ENCODE assay signal across 1 cellular context in genomic region chr3:57169872-57170623, GRCh38.
TF ChIP-seq lines count a peak whose summit lies in the region.

No MANE protein-coding gene starts in this region.

TF ChIP-seq in HepG2, 621 proteins besides CTCF, POLR2A, EP300 and RAD21 (continued from another document and continues in another):
- TF ChIP-seq THAP9 (CRISPR knock-in tag; IDR thresholded peaks at IDR 0.05; ENCODE audit: borderline replicate concordance) (peak; percentile 28; the same call in 1 of the 2 replicates), ZSCAN31 (CRISPR knock-in tag; IDR thresholded peaks at IDR 0.05; ENCODE audit: low read depth) (no peak), IKZF5 (CRISPR knock-in tag; IDR thresholded peaks at IDR 0.05) (peak; percentile 21; the same call in 1 of the 2 replicates), ARID4A (CRISPR knock-in tag; IDR thresholded peaks at IDR 0.05; ENCODE audit: borderline replicate concordance) (peak; percentile 53; the same call in 1 of the 2 replicates), PHF8 (CRISPR knock-in tag; IDR thresholded peaks at IDR 0.05) (peak; percentile 60), GABPA (IDR thresholded peaks at IDR 0.05; ENCODE audit: low read depth, low read length) (no peak), GABPA (CRISPR knock-in tag; IDR thresholded peaks at IDR 0.05; ENCODE audit: low read depth) (peak; percentile 51), HMGXB4 (CRISPR knock-in tag; IDR thresholded peaks at IDR 0.05; ENCODE audit: borderline replicate concordance in 1 of 2, low read depth in 1 of 2) (peak; percentile 59 to 71; a peak in 2 of 4 replicates), ZSCAN25 (CRISPR knock-in tag; IDR thresholded peaks at IDR 0.05) (0 out of 2 replicates have a peak, but pooled peaks have one; percentile 36), HNRNPLL (IDR thresholded peaks at IDR 0.05; ENCODE audit: low read depth, low read length, poor library complexity, severe bottlenecking) (peak; percentile 43), ZNF331 (CRISPR knock-in tag; IDR thresholded peaks at IDR 0.05) (peak; percentile 29; the same call in 1 of the 2 replicates), GLI4 (CRISPR knock-in tag; IDR thresholded peaks at IDR 0.05; ENCODE audit: borderline replicate concordance) (no peak), POLR2AphosphoS2 (IDR thresholded peaks at IDR 0.05; ENCODE audit: low read depth, low read length) (no peak), SAFB2 (CRISPR knock-in tag; IDR thresholded peaks at IDR 0.05; ENCODE audit: borderline replicate concordance, low read depth) (no peak), BATF2 (CRISPR knock-in tag; IDR thresholded peaks at IDR 0.05) (no peak), ZNF652 (CRISPR knock-in tag; IDR thresholded peaks at IDR 0.05; ENCODE audit: borderline replicate concordance, low read depth) (no peak), ZNF430 (CRISPR knock-in tag; IDR thresholded peaks at IDR 0.05) (no peak), ZNF766 (CRISPR knock-in tag; IDR thresholded peaks at IDR 0.05; ENCODE audit: borderline replicate concordance) (no peak), MEF2D (CRISPR knock-in tag; IDR thresholded peaks at IDR 0.05) (no peak), TFE3 (CRISPR knock-in tag; IDR thresholded peaks at IDR 0.05) (no peak), ZFP91 (CRISPR knock-in tag; IDR thresholded peaks at IDR 0.05; ENCODE audit: borderline replicate concordance) (peak; percentile 79; the same call in 1 of the 2 replicates), AGO2 (optimal IDR thresholded peaks at IDR 0.05; ENCODE audit: low read depth, low read length) (no peak), ZNF670 (CRISPR knock-in tag; IDR thresholded peaks at IDR 0.05; ENCODE audit: borderline replicate concordance) (no peak), TEAD3 (CRISPR knock-in tag; optimal IDR thresholded peaks at IDR 0.05; ENCODE audit: borderline replicate concordance) (peak; percentile 19), RARA (CRISPR knock-in tag; IDR thresholded peaks at IDR 0.05) (no peak), RFX5 (IDR thresholded peaks at IDR 0.05; ENCODE audit: low read depth, low read length) (no peak), ZNF432 (CRISPR knock-in tag; IDR thresholded peaks at IDR 0.05; ENCODE audit: borderline replicate concordance) (0 out of 2 replicates have a peak, but pooled peaks have one; percentile 68), ZNF883 (CRISPR knock-in tag; IDR thresholded peaks at IDR 0.05; ENCODE audit: not compliant biosample characterization) (no peak), FOXA3 (CRISPR knock-in tag; IDR thresholded peaks at IDR 0.05) (no peak), ZNF205 (CRISPR knock-in tag; IDR thresholded peaks at IDR 0.05) (no peak), ZNF605 (CRISPR knock-in tag; IDR thresholded peaks at IDR 0.05) (0 out of 2 replicates have a peak, but pooled peaks have one; percentile 28), PRDM15 (CRISPR knock-in tag; IDR thresholded peaks at IDR 0.05) (no peak), NR1H2 (CRISPR knock-in tag; IDR thresholded peaks at IDR 0.05; ENCODE audit: borderline replicate concordance, low read depth) (no peak), ELF3 (CRISPR knock-in tag; IDR thresholded peaks at IDR 0.05) (peak; percentile 53; the same call in 1 of the 2 replicates), ZMAT3 (CRISPR knock-in tag; conservative IDR thresholded peaks at IDR 0.05) (no peak), ZNF232 (CRISPR knock-in tag; IDR thresholded peaks at IDR 0.05; ENCODE audit: borderline replicate concordance) (peak; percentile 30; the same call in 1 of the 2 replicates), ZFP36L1 (CRISPR knock-in tag; IDR thresholded peaks at IDR 0.05) (no peak), TFDP1 (CRISPR knock-in tag; IDR thresholded peaks at IDR 0.05; ENCODE audit: borderline replicate concordance) (no peak), ZNF12 (CRISPR knock-in tag; IDR thresholded peaks at IDR 0.05) (no peak)
- TF ChIP-seq, protein P1, sequence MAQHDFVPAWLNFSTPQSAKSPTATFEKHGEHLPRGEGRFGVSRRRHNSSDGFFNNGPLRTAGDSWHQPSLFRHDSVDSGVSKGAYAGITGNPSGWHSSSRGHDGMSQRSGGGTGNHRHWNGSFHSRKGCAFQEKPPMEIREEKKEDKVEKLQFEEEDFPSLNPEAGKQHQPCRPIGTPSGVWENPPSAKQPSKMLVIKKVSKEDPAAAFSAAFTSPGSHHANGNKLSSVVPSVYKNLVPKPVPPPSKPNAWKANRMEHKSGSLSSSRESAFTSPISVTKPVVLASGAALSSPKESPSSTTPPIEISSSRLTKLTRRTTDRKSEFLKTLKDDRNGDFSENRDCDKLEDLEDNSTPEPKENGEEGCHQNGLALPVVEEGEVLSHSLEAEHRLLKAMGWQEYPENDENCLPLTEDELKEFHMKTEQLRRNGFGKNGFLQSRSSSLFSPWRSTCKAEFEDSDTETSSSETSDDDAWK (CRISPR knock-in tag; IDR thresholded peaks at IDR 0.05) = no peak
